29 cellular contexts compared by ENCODE assay signal in the genomic region with DNA sequence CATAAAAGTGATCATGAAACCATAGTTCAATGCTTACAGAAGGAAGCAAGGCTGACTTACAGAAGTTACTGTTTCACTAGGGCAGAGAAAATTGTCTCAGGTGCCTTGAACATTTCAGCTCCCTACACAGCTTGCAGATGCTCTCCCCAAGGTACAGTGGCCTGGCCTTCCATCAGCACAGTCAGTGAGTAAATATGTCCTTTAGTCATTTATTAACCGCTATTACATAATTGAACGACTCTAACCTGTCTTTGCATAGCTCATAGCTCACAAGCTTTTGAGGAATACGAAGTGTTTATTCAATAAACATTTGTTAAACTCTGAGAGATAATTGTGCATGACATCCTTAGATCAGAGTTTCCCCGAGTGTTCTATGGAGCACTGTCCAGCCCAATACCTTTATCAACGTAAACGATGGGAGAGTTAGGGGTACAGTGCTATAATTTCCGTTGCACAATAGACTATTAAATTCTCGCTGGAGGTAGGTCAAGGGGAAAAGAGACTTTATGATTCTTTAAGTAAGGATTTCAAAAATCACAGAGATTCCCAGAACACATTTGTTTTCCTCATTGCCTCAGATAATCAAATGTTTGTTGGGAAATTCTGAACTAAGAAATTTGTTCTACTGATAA.
DNase-seq lines count a peak whose midpoint lies in the region; ATAC-seq and TF ChIP-seq lines count a peak whose summit lies in the region.
"Had no signal": no experiment of that assay in that cellular context is flagged by ENCODE, and none has a peak within 500 bp of the region (broad histone marks: within the 10 kb centered on the region; RNA-seq: fewer than 3 reads in every experiment).

No MANE protein-coding gene starts in this region.

- peaks cover 13% of the 10 kb centered on the region for H3K4me1 ChIP-seq in body of pancreas
- H3K4me1 ChIP-seq: gastrocnemius medialis, uterus had no signal

- TF ChIP-seq CTCF in body of pancreas (IDR thresholded peaks at IDR 0.05), result no peak
- no peak for TF ChIP-seq CTCF in type B pancreatic cell (conservative IDR thresholded peaks at IDR 0.05)

- ATAC-seq in GM19324 (IDR thresholded peaks at IDR 0.05; ENCODE audit: low FRiP score, unreplicated experiment) (peak; percentile 56), body of pancreas (peak; percentile 96), left lobe of liver (peak; percentile 100)
- ATAC-seq: activated T-helper 17 cell treated with anti-CD3 and anti-CD28 coated beads, Interleukin-2, amount 50 U/mL, for 72 hours; gastrocnemius medialis had no signal

- H3K27me3 Mint-ChIP-seq in type B pancreatic cell, result no peaks in the 10 kb centered on the region
- H3K27me3 Mint-ChIP-seq: activated T-helper 17 cell treated with anti-CD3 and anti-CD28 coated beads, Interleukin-2, amount 50 U/mL, for 72 hours had no signal

- H3K27ac Mint-ChIP-seq in type B pancreatic cell, result peak overlapping the region; percentile 14
- H3K27ac Mint-ChIP-seq: activated naive CD4-positive, alpha-beta T cell treated with anti-CD3 and anti-CD28 coated beads, Interleukin-2, amount 50 U/mL, for 24 hours; activated T-helper 17 cell treated with anti-CD3 and anti-CD28 coated beads, Interleukin-2, amount 50 U/mL, for 72 hours; CD14-positive monocyte; endodermal cell; HFFc6; naive B cell had no signal

- H3K36me3 Mint-ChIP-seq in type B pancreatic cell, result no peaks in the 10 kb centered on the region
- H3K36me3 Mint-ChIP-seq: activated naive CD4-positive, alpha-beta T cell treated with anti-CD3 and anti-CD28 coated beads, Interleukin-2, amount 50 U/mL, for 24 hours; CD14-positive monocyte; naive B cell had no signal

- H3K27ac ChIP-seq in body of pancreas, result peak overlapping the region in 1 of 4 donors; percentile 9
- H3K27ac ChIP-seq: cardiac muscle cell, gastrocnemius medialis, GM23248, uterus had no signal

- no peak for TF ChIP-seq POLR2A in body of pancreas (IDR thresholded peaks at IDR 0.05)

- H3K4me3 ChIP-seq in body of pancreas, result no peak overlapping the region
- H3K4me3 ChIP-seq: cardiac muscle cell, gastrocnemius medialis, GM23248, uterus had no signal

- no peaks in the 10 kb centered on the region for H3K27me3 ChIP-seq in body of pancreas
- H3K27me3 ChIP-seq: cardiac muscle cell, gastrocnemius medialis, uterus had no signal

- WGBS in body of pancreas, 2 donors, result 11 to 21% methylated on average over 8 of the region's 8 CpGs

- intact Hi-C loops in body of pancreas (cut with DNase I), result no loop called here

- no peaks in the 10 kb centered on the region for H3K4me1 Mint-ChIP-seq in type B pancreatic cell (ENCODE audit: unreplicated experiment)
- H3K4me1 Mint-ChIP-seq: activated naive CD4-positive, alpha-beta T cell treated with anti-CD3 and anti-CD28 coated beads, Interleukin-2, amount 50 U/mL, for 24 hours; activated T-helper 17 cell treated with anti-CD3 and anti-CD28 coated beads, Interleukin-2, amount 50 U/mL, for 72 hours; CD14-positive monocyte; endodermal cell; naive B cell had no signal

- DNase-seq in body of pancreas, result peak; percentile 43 to 72 (median 63)
- DNase-seq in left lobe of liver (ENCODE audit: low spot score), result peak; percentile 56
- no peak for DNase-seq in type B pancreatic cell (ENCODE audit: extremely low spot score, unreplicated experiment)
- DNase-seq in HPDE6-E6E7 (ENCODE audit: extremely low spot score), result no peak
- DNase-seq in hypothalamus (lab: John Stamatoyannopoulos, UW), result no peak
- no peak for DNase-seq in T-helper 2 cell
- DNase-seq: activated CD4-positive, alpha-beta T cell treated with anti-CD3 and anti-CD28 coated beads, Interleukin-2, amount 50 U/mL, for 48 hours; activated CD4-positive, CD25-positive, alpha-beta regulatory T cell; activated CD8-positive, alpha-beta memory T cell treated with anti-CD3 and anti-CD28 coated beads, Interleukin-2, amount 50 U/mL, for 4 hours; cortex of kidney; endodermal cell; gastrocnemius medialis; GM23248; HFFc6; islet precursor cell; mesenchymal stem cell; MV-4-11; naive B cell; NCI-H2171 treated with DMSO at 0.1 percent for 48 hours; NCI-H69; occipital lobe; stimulated activated CD4-positive, alpha-beta T cell treated with anti-CD3 and anti-CD28 coated beads, Interleukin-4, amount 100 ng/mL, for 1 hour; stimulated activated naive CD4-positive, alpha-beta T cell; uterus had no signal

- H3K9me3 ChIP-seq in body of pancreas, result no peaks in the 10 kb centered on the region
- H3K9me3 ChIP-seq: gastrocnemius medialis, uterus had no signal

- H3K4me3 Mint-ChIP-seq in type B pancreatic cell, result no peak overlapping the region
- H3K4me3 Mint-ChIP-seq: activated naive CD4-positive, alpha-beta T cell treated with anti-CD3 and anti-CD28 coated beads, Interleukin-2, amount 50 U/mL, for 24 hours; activated T-helper 17 cell treated with anti-CD3 and anti-CD28 coated beads, Interleukin-2, amount 50 U/mL, for 72 hours; CD14-positive monocyte; endodermal cell; HFFc6; naive B cell had no signal

- no peaks in the 10 kb centered on the region for H3K9me3 Mint-ChIP-seq in type B pancreatic cell
- H3K9me3 Mint-ChIP-seq: activated T-helper 17 cell treated with anti-CD3 and anti-CD28 coated beads, Interleukin-2, amount 50 U/mL, for 72 hours; endodermal cell; HFFc6 had no signal

- H3K36me3 ChIP-seq in body of pancreas (replicated peaks in 1 of 2; ENCODE audit: insufficient read depth in 1 of 2, low read depth in 2 of 2), result no peaks in the 10 kb centered on the region
- H3K36me3 ChIP-seq: cardiac muscle cell, gastrocnemius medialis, uterus had no signal

Comparison
In these comparisons a context has a peak if more than half of its experiments do, and no peak if none do; other contexts are left out.
1. DNase-seq: peak in body of pancreas (4 of 4) and left lobe of liver (single experiment); none in type B pancreatic cell (single experiment), HPDE6-E6E7 (single experiment), hypothalamus (0 of 51) and T-helper 2 cell (0 of 5).
2. Peak in every context shown above with its lines, with median percentiles within 50 percentile points of each other: ATAC-seq.